ENCODE assay signal across 8 cellular contexts in the genomic region with DNA sequence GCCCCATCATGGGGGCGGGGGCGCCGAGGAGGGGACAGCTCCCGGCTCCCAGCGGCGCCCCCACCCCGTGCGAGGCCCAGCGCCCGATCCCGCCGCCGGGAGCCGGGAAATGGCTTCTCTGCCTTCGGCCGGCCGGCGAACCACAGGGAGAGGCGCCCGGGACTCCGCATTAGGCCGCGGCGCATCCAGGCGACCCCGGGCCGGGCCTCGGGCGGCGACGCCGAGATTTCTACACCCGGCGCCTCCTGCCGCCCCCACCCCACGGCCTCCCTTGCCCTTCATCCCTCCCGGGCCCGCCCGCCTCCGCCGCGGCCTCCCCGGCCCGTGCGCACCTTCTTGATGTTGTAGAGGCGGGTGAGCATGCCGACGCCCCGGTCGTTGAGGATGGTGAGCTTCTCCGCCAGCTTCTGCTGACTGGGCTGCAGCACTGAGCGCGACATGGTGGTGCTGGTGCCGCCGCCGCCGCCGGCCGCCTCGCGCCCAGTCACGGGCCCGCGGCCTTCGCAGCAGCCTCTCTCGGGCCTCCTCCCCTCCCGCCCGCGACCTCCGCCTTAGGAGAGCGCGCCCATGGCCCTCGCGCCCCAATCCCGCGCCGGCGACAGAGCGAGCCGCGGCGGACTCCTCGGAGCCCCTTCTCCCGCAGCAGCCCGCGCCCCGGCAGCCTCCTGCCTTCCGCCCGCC. TPM values are rescaled to one million over a fixed set of nuclear protein-coding genes. Genes with fewer than 3 reads are reported as not detected.
A peak's percentile ranks its signal among the peaks of the same experiment; 100 is the strongest.
DNase-seq lines count a peak whose midpoint lies in the region; ATAC-seq and TF ChIP-seq lines count a peak whose summit lies in the region.

No MANE protein-coding gene starts in this region.

- TF ChIP-seq CTCF in GM13976 (IDR thresholded peaks at IDR 0.05; ENCODE audit: borderline replicate concordance, control extremely low read depth, extremely low read depth, insufficient read depth, missing control alignments) (no peak), PC-3 (conservative IDR thresholded peaks at IDR 0.05; ENCODE audit: low read depth, low read length) (no peak), adrenal gland (IDR thresholded peaks at IDR 0.05) (no peak)

- H3K36me3 ChIP-seq in PC-3 (ENCODE audit: low read depth, low read length) (no peaks in the 10 kb centered on the region), adrenal gland (replicated peaks in 1 of 2) (no peaks in the 10 kb centered on the region)

- peak overlapping the region; percentile 95 for H3K4me2 ChIP-seq in PC-3 (ENCODE audit: low read length)

- CTCF ChIA-PET in PC-3 (lab: Charles Lee), result interaction anchor here (0.6 kb wide), 2 partner anchors 58 to 192 kb away, joined by 3 read pairs; no protein-coding TSS in a partner anchor

- intact Hi-C loops in PC-3 (cut with micrococcal nuclease) (loop anchor here (1.0 to 5.0 kb wide), 5 partner anchors 11 to 87 kb away; a partner anchor contains a TSS), adrenal gland (cut with DNase I) (no loop called here), left ventricle myocardium superior (cut with micrococcal nuclease) (no loop called here)

- H3K9me2 ChIP-seq in PC-3 (replicated peaks; ENCODE audit: low read length), result no peaks in the 10 kb centered on the region

- ATAC-seq in HG02840 (IDR thresholded peaks at IDR 0.05; ENCODE audit: low FRiP score, unreplicated experiment), result peak; percentile 47
- peak; percentile 37 for ATAC-seq in PC-3
- ATAC-seq in left ventricle myocardium superior, result peak; percentile 70

- in situ Hi-C loops in GM13976 (cut with MboI; ENCODE audit: low sequenced_read_pairs, unreplicated experiment), result no loop called here

- H2AFZ ChIP-seq in PC-3 (ENCODE audit: low read length), result peak overlapping the region; percentile 72

- H4K20me1 ChIP-seq in PC-3 (ENCODE audit: low read length), result peaks cover 42% of the 10 kb centered on the region

- H3K27me3 ChIP-seq in PC-3 (ENCODE audit: low read length) (no peaks in the 10 kb centered on the region), adrenal gland (no peaks in the 10 kb centered on the region)

- no peak for TF ChIP-seq POLR2A in adrenal gland (IDR thresholded peaks at IDR 0.05)

- DNase-seq in A172 (ENCODE audit: low spot score) (peak; percentile 16), GM13976 (ENCODE audit: low spot score) (peak; percentile 62), PC-3 (peak; percentile 22), adrenal gland (peak in 4 of 7 donors; percentile 46 to 53 (median 51)), left ventricle myocardium superior (no peak), putamen (ENCODE audit: low spot score) (peak; percentile 57), SKM-1 treated with dmso at 0.1 percent for 144 hours (lab: John Stamatoyannopoulos, UW; ENCODE audit: unreplicated experiment) (no peak)

- BruUV-seq in PC-3 (replicated peaks; lab: Mats Ljungman, UMichigan), result no TSS peak

- H3F3A ChIP-seq in PC-3 (ENCODE audit: low read length, unreplicated experiment), result no peaks in the 10 kb centered on the region

- H3K79me2 ChIP-seq in PC-3 (ENCODE audit: low read length), result peaks cover 52% of the 10 kb centered on the region

- POLR2A ChIA-PET in PC-3 (lab: Charles Lee; ENCODE audit: unreplicated experiment), result interaction anchor here (0.6 kb wide), 1 partner anchor 42 kb away, joined by 8 read pairs; no protein-coding TSS in a partner anchor

- H3K4me1 ChIP-seq in PC-3 (ENCODE audit: insufficient read depth, low read length) (peaks cover 34% of the 10 kb centered on the region), adrenal gland (replicated peaks in 1 of 2) (peaks cover 10 to 48% of the 10 kb centered on the region in 2 donors)

- H3K9ac ChIP-seq in PC-3 (ENCODE audit: low read length), result peak overlapping the region; percentile 94

- H3K27ac ChIP-seq in PC-3 (ENCODE audit: low read length) (peak overlapping the region; percentile 78), adrenal gland (peak overlapping the region; percentile 83 to 99 (median 98))

- WGBS in adrenal gland, 4 donors, result 0 to 4% (median 1%) methylated on average over 6 to 89 of the region's 89 CpGs

- H3K4me3 ChIP-seq in PC-3 (ENCODE audit: low read length) (peak overlapping the region; percentile 95), adrenal gland (peak overlapping the region; percentile 26 to 97 (median 58))

- H3K9me3 ChIP-seq in PC-3 (ENCODE audit: low read length) (no peaks in the 10 kb centered on the region), adrenal gland (replicated peaks in 1 of 3) (no peaks in the 10 kb centered on the region)

RNA-seq across cellular contexts. Expression of a gene that starts 0.5 kb away (rescaled TPM):
- total RNA-seq in A172 (2014; rRNA removed; shearing (Covaris generic)), result 186 and 213 TPM in 2 replicates
- total RNA-seq in PC-3 (2014; rRNA removed), result 76.2 and 80.3 TPM in 2 replicates
- 100 to 1,000 TPM in 4 of 8 donors, 10 to 100 TPM in 4; 76.8 to 134 (median 104) TPM for total RNA-seq in adrenal gland
- polyA plus RNA-seq in adrenal gland, result 100 to 1,000 TPM in 1 of 3 donors, 10 to 100 TPM in 2; 26.8 to 113 (median 26.9) TPM
- total RNA-seq in left ventricle myocardium superior, result 141 TPM

RNA-seq across cellular contexts. Expression of a gene that starts 40.7 kb away (rescaled TPM):
- total RNA-seq in A172 (2014; rRNA removed; shearing (Covaris generic)), result 2.5 and 3.2 TPM in 2 replicates
- total RNA-seq in PC-3 (2014; rRNA removed) (0.51 and 0.58 TPM in 2 replicates), adrenal gland (10 to 100 TPM in 1 of 8 donors, 1 to 10 TPM in 7; 2.4 to 10.0 (median 4.9) TPM), left ventricle myocardium superior (12.1 TPM)
- polyA plus RNA-seq in adrenal gland, result 1 to 10 TPM in 2 of 3 donors, under 1 TPM in 1; 0.81 to 3.5 (median 1.0) TPM

Comparison
In these comparisons a context has a peak if more than half of its experiments do, and no peak if none do; other contexts are left out.
1. DNase-seq: peak in A172 (single experiment), GM13976 (single experiment), PC-3 (single experiment), adrenal gland (4 of 7) and putamen (single experiment); none in left ventricle myocardium superior (single experiment) and SKM-1 treated with dmso at 0.1 percent for 144 hours (single experiment).
2. Peak in every context shown above with its lines, with median percentiles within 50 percentile points of each other: ATAC-seq.